ENCODE assay signal across 9 cellular contexts in genomic region chr5:82885657-82886389, GRCh38.
DNase-seq lines count a peak whose midpoint lies in the region; ATAC-seq and TF ChIP-seq lines count a peak whose summit lies in the region.
"Had no signal": no experiment of that assay in that cellular context is flagged by ENCODE, and none has a peak within 500 bp of the region (broad histone marks: within the 10 kb centered on the region; RNA-seq: fewer than 3 reads in every experiment).

No MANE protein-coding gene starts in this region.

- peak; percentile 74 for DNase-seq in epithelial cell of proximal tubule (ENCODE audit: low read depth)
- no peak for DNase-seq in NCI-H510A treated with DMSO at 0.1 percent for 48 hours (lab: John Stamatoyannopoulos, UW)
- no peak for DNase-seq in CD4-positive, alpha-beta memory T cell
- no peak for DNase-seq in stimulated activated naive CD4-positive, alpha-beta T cell (lab: John Stamatoyannopoulos, UW)
- DNase-seq in activated CD4-positive, CD25-positive, alpha-beta regulatory T cell treated with anti-CD3 and anti-CD28 coated beads, Interleukin-2, amount 50 U/mL, for 72 hours, result no peak
- DNase-seq: CD8-positive, alpha-beta T cell had no signal

- H3K4me1 ChIP-seq in CD4-positive, alpha-beta memory T cell (ENCODE audit: insufficient read depth, low read length), result no peaks in the 10 kb centered on the region

- peaks cover 0 to 4% (median 0%) of the 10 kb centered on the region in 4 donors for H3K4me1 Mint-ChIP-seq in CD4-positive, alpha-beta memory T cell

- CTCF ChIA-PET in CD4-positive, alpha-beta memory T cell (lab: Charles Lee; ENCODE audit: partially characterized antibody), result no interaction called here

- no peak overlapping the region for H3K4me3 Mint-ChIP-seq in CD4-positive, alpha-beta memory T cell
- H3K4me3 Mint-ChIP-seq: CD8-positive, alpha-beta T cell had no signal

- ATAC-seq in GM21423 (IDR thresholded peaks at IDR 0.05; ENCODE audit: unreplicated experiment), result peak; percentile 48
- ATAC-seq in HG03521 (IDR thresholded peaks at IDR 0.05; ENCODE audit: unreplicated experiment), result peak; percentile 52
- ATAC-seq: CD8-positive, alpha-beta T cell had no signal

- TF ChIP-seq CTCF in C4-2B (conservative IDR thresholded peaks at IDR 0.05), result peak; percentile 28
- peak; percentile 53 for TF ChIP-seq CTCF in epithelial cell of proximal tubule (conservative IDR thresholded peaks at IDR 0.05; ENCODE audit: low read depth, low read length)

- peaks cover 4 to 18% of the 10 kb centered on the region in 2 donors for H3K27me3 Mint-ChIP-seq in CD4-positive, alpha-beta memory T cell

- no peak overlapping the region for H3K27ac Mint-ChIP-seq in CD4-positive, alpha-beta memory T cell
- H3K27ac Mint-ChIP-seq: CD8-positive, alpha-beta T cell had no signal

- intact Hi-C loops in CD4-positive, alpha-beta memory T cell (cut with micrococcal nuclease), result no loop called here

- no peak overlapping the region for H3K27ac ChIP-seq in C4-2B
- H3K27ac ChIP-seq in CD4-positive, alpha-beta memory T cell (ENCODE audit: low read depth, low read length), result no peak overlapping the region

- no peaks in the 10 kb centered on the region for H3K27me3 ChIP-seq in CD4-positive, alpha-beta memory T cell (ENCODE audit: insufficient read depth, low read length)

- peaks cover 0 to 4% (median 2%) of the 10 kb centered on the region in 8 donors for H3K9me3 Mint-ChIP-seq in CD4-positive, alpha-beta memory T cell
- H3K9me3 Mint-ChIP-seq: CD8-positive, alpha-beta T cell had no signal

- no peaks in the 10 kb centered on the region for H3K36me3 Mint-ChIP-seq in CD4-positive, alpha-beta memory T cell
- H3K36me3 Mint-ChIP-seq: CD8-positive, alpha-beta T cell had no signal

- POLR2A ChIA-PET in CD4-positive, alpha-beta memory T cell (lab: Charles Lee; ENCODE audit: partially characterized antibody), result no interaction called here

- no peaks in the 10 kb centered on the region for H3K36me3 ChIP-seq in CD4-positive, alpha-beta memory T cell (ENCODE audit: insufficient read depth, low read length)

- no peaks in the 10 kb centered on the region for H3K9me3 ChIP-seq in CD4-positive, alpha-beta memory T cell (ENCODE audit: control insufficient read depth in 1 of 2, low read length in 2 of 2)

- H3K4me3 ChIP-seq in epithelial cell of proximal tubule (ENCODE audit: low read depth, low read length), result no peak overlapping the region
- H3K4me3 ChIP-seq in CD4-positive, alpha-beta memory T cell (ENCODE audit: low read length in 2 of 2), result no peak overlapping the region
